Comparison of ENCODE assay signal across 1 cellular context in genomic region chr21:26850116-26850643, GRCh38.
TF ChIP-seq lines count a peak whose summit lies in the region.

No MANE protein-coding gene starts in this region.

TF ChIP-seq in HCT116, 20 proteins besides CTCF, POLR2A, EP300 and RAD21 (continued from another document):
- TF ChIP-seq, protein P1, sequence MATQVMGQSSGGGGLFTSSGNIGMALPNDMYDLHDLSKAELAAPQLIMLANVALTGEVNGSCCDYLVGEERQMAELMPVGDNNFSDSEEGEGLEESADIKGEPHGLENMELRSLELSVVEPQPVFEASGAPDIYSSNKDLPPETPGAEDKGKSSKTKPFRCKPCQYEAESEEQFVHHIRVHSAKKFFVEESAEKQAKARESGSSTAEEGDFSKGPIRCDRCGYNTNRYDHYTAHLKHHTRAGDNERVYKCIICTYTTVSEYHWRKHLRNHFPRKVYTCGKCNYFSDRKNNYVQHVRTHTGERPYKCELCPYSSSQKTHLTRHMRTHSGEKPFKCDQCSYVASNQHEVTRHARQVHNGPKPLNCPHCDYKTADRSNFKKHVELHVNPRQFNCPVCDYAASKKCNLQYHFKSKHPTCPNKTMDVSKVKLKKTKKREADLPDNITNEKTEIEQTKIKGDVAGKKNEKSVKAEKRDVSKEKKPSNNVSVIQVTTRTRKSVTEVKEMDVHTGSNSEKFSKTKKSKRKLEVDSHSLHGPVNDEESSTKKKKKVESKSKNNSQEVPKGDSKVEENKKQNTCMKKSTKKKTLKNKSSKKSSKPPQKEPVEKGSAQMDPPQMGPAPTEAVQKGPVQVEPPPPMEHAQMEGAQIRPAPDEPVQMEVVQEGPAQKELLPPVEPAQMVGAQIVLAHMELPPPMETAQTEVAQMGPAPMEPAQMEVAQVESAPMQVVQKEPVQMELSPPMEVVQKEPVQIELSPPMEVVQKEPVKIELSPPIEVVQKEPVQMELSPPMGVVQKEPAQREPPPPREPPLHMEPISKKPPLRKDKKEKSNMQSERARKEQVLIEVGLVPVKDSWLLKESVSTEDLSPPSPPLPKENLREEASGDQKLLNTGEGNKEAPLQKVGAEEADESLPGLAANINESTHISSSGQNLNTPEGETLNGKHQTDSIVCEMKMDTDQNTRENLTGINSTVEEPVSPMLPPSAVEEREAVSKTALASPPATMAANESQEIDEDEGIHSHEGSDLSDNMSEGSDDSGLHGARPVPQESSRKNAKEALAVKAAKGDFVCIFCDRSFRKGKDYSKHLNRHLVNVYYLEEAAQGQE (IDR thresholded peaks at IDR 0.05; ENCODE audit: low read depth) = no peak
